11 cellular contexts compared by ENCODE assay signal in the genomic region with DNA sequence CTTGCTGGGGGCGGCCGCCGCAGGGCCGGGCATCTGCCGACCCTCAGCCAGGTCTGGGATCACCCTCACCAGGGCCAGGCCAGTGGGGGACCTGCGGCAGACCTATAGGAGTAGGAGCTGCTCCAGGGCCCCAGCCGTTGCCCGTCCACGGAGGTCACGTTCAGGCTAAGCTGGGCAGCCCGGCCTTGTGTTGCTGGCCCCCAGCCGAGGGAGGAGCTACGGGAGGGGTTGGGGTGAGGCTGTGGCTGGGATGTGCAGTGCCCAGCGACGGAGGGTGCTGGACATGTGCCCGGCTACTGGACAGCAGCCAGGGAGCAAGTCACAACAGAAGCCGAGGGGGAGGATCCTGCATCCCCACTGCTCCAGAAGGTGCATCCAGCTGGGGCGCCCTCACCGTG. TPM values are rescaled to one million over a fixed set of nuclear protein-coding genes. Genes with fewer than 3 reads are reported as not detected.
DNase-seq lines count a peak whose midpoint lies in the region; ATAC-seq and TF ChIP-seq lines count a peak whose summit lies in the region.
"Had no signal": no experiment of that assay in that cellular context is flagged by ENCODE, and none has a peak within 500 bp of the region (broad histone marks: within the 10 kb centered on the region; RNA-seq: fewer than 3 reads in every experiment).

No MANE protein-coding gene starts in this region.

- peaks cover 54% of the 10 kb centered on the region for H3K4me1 ChIP-seq in Panc1 (ENCODE audit: control insufficient read depth, insufficient read depth, low read length)
- peaks cover 0 to 14% (median 0%) of the 10 kb centered on the region in 3 donors for H3K4me1 ChIP-seq in gastroesophageal sphincter
- H3K4me1 ChIP-seq in Karpas-422 (ENCODE audit: low read length), result no peaks in the 10 kb centered on the region

- no peak for TF ChIP-seq EP300 in gastroesophageal sphincter (IDR thresholded peaks at IDR 0.05)

- no peak overlapping the region for H3K9ac ChIP-seq in Karpas-422 (ENCODE audit: low read length)

- no peaks in the 10 kb centered on the region for H3K27me3 ChIP-seq in Panc1 (ENCODE audit: control insufficient read depth, insufficient read depth, low read length)
- peaks cover 55% of the 10 kb centered on the region for H3K27me3 ChIP-seq in gastroesophageal sphincter
- no peaks in the 10 kb centered on the region for H3K27me3 ChIP-seq in Karpas-422 (ENCODE audit: low read length)

- no peaks in the 10 kb centered on the region for H3K79me2 ChIP-seq in Karpas-422 (ENCODE audit: low read length)

- intact Hi-C loops in Panc1 (cut with micrococcal nuclease; ENCODE audit: unreplicated experiment), result loop anchor here (10.0 kb wide), 1 partner anchor 83 kb away; no protein-coding TSS in a partner anchor

- H3K27ac ChIP-seq in Panc1 (ENCODE audit: low read length) (peak overlapping the region; percentile 89), gastroesophageal sphincter (no peak overlapping the region), Karpas-422 (ENCODE audit: low read length) (no peak overlapping the region)

- TF ChIP-seq CTCF in Panc1 (IDR thresholded peaks at IDR 0.05), result no peak
- no peak for TF ChIP-seq CTCF in gastroesophageal sphincter (IDR thresholded peaks at IDR 0.05)

- no TSS peak for BruUV-seq in Panc1 (replicated peaks; lab: Mats Ljungman, UMichigan)

- peak; percentile 79 for ATAC-seq in Panc1
- peak; percentile 56 for ATAC-seq in gastroesophageal sphincter

- H3K9me2 ChIP-seq in Karpas-422 (replicated peaks; ENCODE audit: insufficient read depth, low read length), result no peaks in the 10 kb centered on the region

- H4K20me1 ChIP-seq in Karpas-422 (ENCODE audit: insufficient read depth, low read depth, low read length), result no peaks in the 10 kb centered on the region

- H3K4me2 ChIP-seq in Karpas-422 (ENCODE audit: low read depth, low read length, poor library complexity, severe bottlenecking), result no peak overlapping the region

- in situ Hi-C loops in Panc1 (cut with HindIII; ENCODE audit: low pct_unique_long_range_greater_than_20kb, low sequenced_read_pairs), result no loop called here

- CTCF ChIA-PET in Panc1 (lab: Charles Lee), result interaction anchor here (0.6 kb wide), 1 partner anchor 423 kb away, joined by 3 read pairs; no protein-coding TSS in a partner anchor

- peak in 13 of 14 donors; percentile 5 to 80 (median 48) for DNase-seq in C1 segment of cervical spinal cord (lab: John Stamatoyannopoulos, UW)
- no peak for DNase-seq in Panc1 (ENCODE audit: low read depth, low spot score)
- peak; percentile 67 for DNase-seq in occipital lobe (lab: John Stamatoyannopoulos, UW)
- DNase-seq in SKM-1 treated with dmso at 0.1 percent for 144 hours (lab: John Stamatoyannopoulos, UW; ENCODE audit: unreplicated experiment), result no peak
- no peak for DNase-seq in cerebellar nuclear complex (lab: John Stamatoyannopoulos, UW)
- no peak for DNase-seq in Karpas-422
- no peak for DNase-seq in central memory CD4-positive, alpha-beta T cell
- DNase-seq: activated CD4-positive, alpha-beta memory T cell treated with anti-CD3 and anti-CD28 coated beads, Interleukin-2, amount 10 ng/mL, durations not matched to agents 7 days and 5 days; nephron progenitor cell had no signal

- TF ChIP-seq POLR2A in gastroesophageal sphincter (IDR thresholded peaks at IDR 0.05), result no peak

- H3K9me3 ChIP-seq in Panc1 (ENCODE audit: control insufficient read depth, insufficient read depth, low read depth, low read length) (no peaks in the 10 kb centered on the region), gastroesophageal sphincter (peaks cover 0 to 1% (median 0%) of the 10 kb centered on the region in 3 donors), Karpas-422 (ENCODE audit: low read length) (no peaks in the 10 kb centered on the region)

- H3K4me3 ChIP-seq in Panc1 (ENCODE audit: low read depth in 2 of 2, low read length in 2 of 2) (no peak overlapping the region), gastroesophageal sphincter (no peak overlapping the region), Karpas-422 (ENCODE audit: low read length) (no peak overlapping the region)

- H3K36me3 ChIP-seq in Panc1 (ENCODE audit: control insufficient read depth, insufficient read depth, low read length) (no peaks in the 10 kb centered on the region), gastroesophageal sphincter (no peaks in the 10 kb centered on the region), Karpas-422 (ENCODE audit: insufficient read depth, low read length) (no peaks in the 10 kb centered on the region)

- H2AFZ ChIP-seq in Karpas-422 (ENCODE audit: low read length), result no peak overlapping the region

- POLR2A ChIA-PET in Panc1 (lab: Charles Lee), result interaction anchor here (0.6 kb wide), 1 partner anchor 56 kb away, joined by 9 read pairs; no protein-coding TSS in a partner anchor

- no CpG with 5 or more reads among the region's 19 CpGs for WGBS in gastroesophageal sphincter (ENCODE audit: low coverage in 1 of 2), 2 donors

RNA-seq across cellular contexts. Expression of gene SLC6A19, which starts 39.6 kb away (rescaled TPM):
- total RNA-seq in Panc1 (2021; ENCODE audit: unreplicated experiment) (0.23 TPM), gastroesophageal sphincter (not detected), occipital lobe (not detected)
- polyA plus RNA-seq in Panc1 (2012; ENCODE audit: insufficient read length), result 0.44 TPM
- not detected in 2 replicates for total RNA-seq in Karpas-422 (2014; rRNA removed; shearing (Covaris generic); ENCODE audit: low replicate concordance)
- total RNA-seq: activated CD4-positive, alpha-beta memory T cell treated with anti-CD3 and anti-CD28 coated beads, Interleukin-2, amount 10 ng/mL, durations not matched to agents 7 days and 5 days; subcutaneous adipose tissue had no signal

RNA-seq across cellular contexts. Expression of gene SLC12A7, which starts 50.0 kb away (rescaled TPM):
- total RNA-seq in Panc1 (2021; ENCODE audit: unreplicated experiment) (297 TPM), gastroesophageal sphincter (10 to 100 TPM; 18.8 to 28.7 (median 24.5) TPM), occipital lobe (4.4 TPM)
- polyA plus RNA-seq in Panc1 (2012; ENCODE audit: insufficient read length), result 468 TPM
- 0.22 TPM in 1 of 2 replicates, not detected in the other for total RNA-seq in Karpas-422 (2014; rRNA removed; shearing (Covaris generic); ENCODE audit: low replicate concordance)

Comparison
In these comparisons a context has a peak if more than half of its experiments do, and no peak if none do; other contexts are left out.
1. DNase-seq: peak in C1 segment of cervical spinal cord (13 of 14) and occipital lobe (single experiment); none in Panc1 (single experiment), SKM-1 treated with dmso at 0.1 percent for 144 hours (single experiment), cerebellar nuclear complex (0 of 2), Karpas-422 (single experiment) and central memory CD4-positive, alpha-beta T cell (single experiment).
2. RNA of gene SLC12A7, which starts 50.0 kb away (total RNA-seq): 297 TPM in Panc1 (single experiment); 18.8 to 28.7 TPM in gastroesophageal sphincter, 4.4 TPM in occipital lobe (single experiment) and 0.22 TPM in Karpas-422; every median in the first group is over 10 times any median in the second.